ENCODE assay signal across 8 cellular contexts in the genomic region with DNA sequence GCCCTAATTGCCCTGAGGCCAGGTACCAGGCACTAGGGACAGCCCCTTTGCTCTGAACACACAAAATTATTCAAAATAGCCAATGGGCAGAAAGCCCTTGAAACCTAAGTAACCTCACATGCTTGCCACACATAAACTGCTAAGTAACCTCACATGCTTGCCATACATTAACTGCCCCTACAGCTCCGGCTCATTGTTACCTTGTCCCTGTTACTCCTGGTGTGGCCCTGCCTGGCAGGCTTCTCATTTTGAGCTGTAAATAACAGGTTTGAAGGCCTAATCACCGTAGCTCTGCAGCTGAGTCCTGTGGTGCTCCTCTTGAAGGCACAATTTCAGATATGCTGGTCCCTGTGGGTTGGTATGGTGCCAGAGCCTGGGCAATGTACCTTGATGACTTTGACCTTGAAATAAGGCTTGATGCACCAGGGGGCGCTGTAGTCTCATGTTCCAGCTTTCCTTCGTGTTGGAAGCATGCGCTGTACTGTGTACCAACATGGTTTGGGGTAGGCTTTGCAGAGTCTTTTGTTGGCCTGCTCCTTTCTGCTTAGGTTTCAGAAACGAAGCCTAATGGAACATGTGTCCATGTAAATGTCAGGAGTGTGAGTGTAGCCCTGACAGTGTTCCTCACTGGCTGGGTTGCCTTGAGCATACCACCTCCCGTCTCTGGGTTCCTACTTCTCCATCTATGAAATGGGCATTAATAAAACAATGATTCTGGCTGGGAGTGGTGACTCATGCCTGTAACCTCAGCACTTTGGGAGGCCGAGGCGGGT. TPM values are rescaled to one million over a fixed set of nuclear protein-coding genes. Genes with fewer than 3 reads are reported as not detected.
DNase-seq lines count a peak whose midpoint lies in the region; ATAC-seq and TF ChIP-seq lines count a peak whose summit lies in the region.

No MANE protein-coding gene starts in this region.

- intact Hi-C loops in mucosa of descending colon (cut with DNase I, micrococcal nuclease) = loop anchor here in 1 of 2 donors (2.0 kb wide), 1 partner anchor 127 kb away; no protein-coding TSS in a partner anchor

- no peak overlapping the region for H3K4me3 ChIP-seq in mucosa of descending colon

- H3K4me1 ChIP-seq in mucosa of descending colon (ENCODE audit: low read depth) = no peaks in the 10 kb centered on the region

- DNase-seq in CD1c-positive myeloid dendritic cell (ENCODE audit: extremely low spot score) (peak; percentile 89), GM19238 (ENCODE audit: insufficient read length, low spot score) (peak; percentile 21), NCI-H774 (lab: John Stamatoyannopoulos, UW) (peak; percentile 53), mucosa of descending colon (peak; percentile 69 to 98 (median 87))
- DNase-seq in activated CD4-positive, alpha-beta T cell treated with anti-CD3 and anti-CD28 coated beads, Interleukin-2, amount 50 U/mL, for 4 hours = peak; percentile 94 to 98
- peak; percentile 90 for DNase-seq in effector CD4-positive, alpha-beta T cell
- DNase-seq in stimulated activated CD8-positive, alpha-beta memory T cell treated with anti-CD3 and anti-CD28 coated beads, Interleukin-4, amount 100 ng/mL, for 48 hours = peak; percentile 99

- no peaks in the 10 kb centered on the region for H3K9me3 ChIP-seq in mucosa of descending colon

- no peaks in the 10 kb centered on the region for H3K36me3 ChIP-seq in mucosa of descending colon (ENCODE audit: low read depth)

- ATAC-seq in HG03442 (IDR thresholded peaks at IDR 0.05; ENCODE audit: unreplicated experiment) = peak; percentile 87
- ATAC-seq in mucosa of descending colon = peak; percentile 97

- TF ChIP-seq CTCF in mucosa of descending colon (IDR thresholded peaks at IDR 0.05) = peak; percentile 42

RNA-seq across cellular contexts. Expression of gene CCR4, which starts 3.8 kb away (rescaled TPM):
- 1 to 10 TPM in 1 of 3 donors, under 1 TPM in 1, not detected in 1; 0.14 to 1.3 TPM for total RNA-seq in mucosa of descending colon

Comparison
In these comparisons a context has a peak if more than half of its experiments do, and no peak if none do; other contexts are left out.
1. DNase-seq: peak in every context shown above with its lines; median percentile 99 in stimulated activated CD8-positive, alpha-beta memory T cell treated with anti-CD3 and anti-CD28 coated beads, Interleukin-4, amount 100 ng/mL, for 48 hours; 96 in activated CD4-positive, alpha-beta T cell treated with anti-CD3 and anti-CD28 coated beads, Interleukin-2, amount 50 U/mL, for 4 hours; 90 in effector CD4-positive, alpha-beta T cell; 89 in CD1c-positive myeloid dendritic cell; 87 in mucosa of descending colon; 53 in NCI-H774; 21 in GM19238.